In genomic region chr11:47245586-47246357, GRCh38 we compare ENCODE assay signal across 16 cellular contexts. TPM values are rescaled to one million over a fixed set of nuclear protein-coding genes. Genes with fewer than 3 reads are reported as not detected.
DNase-seq lines count a peak whose midpoint lies in the region; ATAC-seq and TF ChIP-seq lines count a peak whose summit lies in the region.
"Had no signal": no experiment of that assay in that cellular context is flagged by ENCODE, and none has a peak within 500 bp of the region (broad histone marks: within the 10 kb centered on the region; RNA-seq: fewer than 3 reads in every experiment).

No MANE protein-coding gene starts in this region.

- H3K4me1 Mint-ChIP-seq in activated T-cell treated with anti-CD3 and anti-CD28 coated beads, Interleukin-2, amount 50 U/mL, for 24 hours (ENCODE audit: low read depth), result peaks cover 34% of the 10 kb centered on the region
- H3K4me1 Mint-ChIP-seq in activated T-cell treated with anti-CD3 and anti-CD28 coated beads, Interleukin-2, amount 50 U/mL, for 72 hours (ENCODE audit: low read depth), result peaks cover 37% of the 10 kb centered on the region
- H3K4me1 Mint-ChIP-seq in stimulated activated effector memory CD8-positive, alpha-beta T cell treated with anti-CD3 and anti-CD28 coated beads, Interleukin-12 subunit alpha, Interleukin-12 subunit beta, amount 100 ng/mL, for 72 hours, result peaks cover 45% of the 10 kb centered on the region

- no peak for TF ChIP-seq CTCF in liver (IDR thresholded peaks at IDR 0.05; ENCODE audit: low read depth, low read length, missing input control)

- peak; percentile 23 to 57 for TF ChIP-seq RAD21 in liver (IDR thresholded peaks at IDR 0.05)

- H3K27me3 Mint-ChIP-seq in activated T-cell treated with anti-CD3 and anti-CD28 coated beads, Interleukin-2, amount 50 U/mL, for 24 hours, result no peaks in the 10 kb centered on the region
- H3K27me3 Mint-ChIP-seq in activated T-cell treated with anti-CD3 and anti-CD28 coated beads, Interleukin-2, amount 50 U/mL, for 72 hours (ENCODE audit: low read depth), result no peaks in the 10 kb centered on the region
- H3K27me3 Mint-ChIP-seq: IgD-negative memory B cell had no signal

- WGBS in liver, result 51% methylated on average over 13 of the region's 13 CpGs

- DNase-seq in activated T-cell treated with anti-CD3 and anti-CD28 coated beads, Interleukin-2, amount 50 U/mL, for 24 hours, result no peak
- DNase-seq in activated T-cell treated with anti-CD3 and anti-CD28 coated beads, Interleukin-2, amount 50 U/mL, for 72 hours, result no peak
- no peak for DNase-seq in SK-N-MC (ENCODE audit: low read depth, low spot score)
- DNase-seq in stimulated activated effector memory CD8-positive, alpha-beta T cell treated with anti-CD3 and anti-CD28 coated beads, Interleukin-12 subunit alpha, Interleukin-12 subunit beta, amount 100 ng/mL, for 72 hours (ENCODE audit: low spot score in 2 of 2), result no peak
- DNase-seq in pons (ENCODE audit: low spot score), result no peak
- no peak for DNase-seq in amygdala (lab: John Stamatoyannopoulos, UW)
- DNase-seq: EL, H9, NCI-H1417, NCI-H187 treated with DMSO at 0.1 percent for 48 hours, NCI-H345, NCI-H526, SHP77 had no signal

- no peaks in the 10 kb centered on the region for H3K9me3 ChIP-seq in SK-N-MC (ENCODE audit: low read depth, low read length)
- no peaks in the 10 kb centered on the region for H3K9me3 ChIP-seq in liver (ENCODE audit: control insufficient read depth in 4 of 4, low read length in 3 of 4)

- H3K27ac ChIP-seq in SK-N-MC (peak overlapping the region; percentile 83), liver (ENCODE audit: low read depth in 1 of 2, low read length in 2 of 2) (peak overlapping the region; percentile 70)

- H3K36me3 ChIP-seq in SK-N-MC (ENCODE audit: insufficient read depth, low read length), result peaks cover 32% of the 10 kb centered on the region; the same call in 1 of the 2 replicates
- H3K36me3 ChIP-seq in liver (ENCODE audit: control insufficient read depth in 4 of 4, insufficient read depth in 3 of 4, low read depth in 1 of 4, low read length in 3 of 4), result peaks cover 7 to 22% (median 18%) of the 10 kb centered on the region in 4 donors

- H3K9ac ChIP-seq in SK-N-MC (ENCODE audit: insufficient read length) (no peak overlapping the region), liver (ENCODE audit: low read depth in 1 of 2, low read length in 2 of 2) (no peak overlapping the region)

- H3K4me1 ChIP-seq in liver (ENCODE audit: control insufficient read depth in 4 of 4, insufficient read depth in 4 of 4, low read length in 3 of 4), result peaks cover 13 to 63% (median 44%) of the 10 kb centered on the region in 4 donors

- no peaks in the 10 kb centered on the region for H3K27me3 ChIP-seq in liver (ENCODE audit: control insufficient read depth in 4 of 4, insufficient read depth in 4 of 4, low read length in 3 of 4)

- no peaks in the 10 kb centered on the region for H3K9me3 Mint-ChIP-seq in activated T-cell treated with anti-CD3 and anti-CD28 coated beads, Interleukin-2, amount 50 U/mL, for 24 hours
- no peaks in the 10 kb centered on the region for H3K9me3 Mint-ChIP-seq in activated T-cell treated with anti-CD3 and anti-CD28 coated beads, Interleukin-2, amount 50 U/mL, for 72 hours
- no peaks in the 10 kb centered on the region for H3K9me3 Mint-ChIP-seq in stimulated activated effector memory CD8-positive, alpha-beta T cell treated with anti-CD3 and anti-CD28 coated beads, Interleukin-12 subunit alpha, Interleukin-12 subunit beta, amount 100 ng/mL, for 72 hours
- H3K9me3 Mint-ChIP-seq: H9, IgD-negative memory B cell had no signal

- H3K4me3 ChIP-seq in SK-N-MC (no peak overlapping the region), liver (ENCODE audit: low read depth in 1 of 3, low read length in 3 of 3) (no peak overlapping the region)

- H3K27ac Mint-ChIP-seq in activated T-cell treated with anti-CD3 and anti-CD28 coated beads, Interleukin-2, amount 50 U/mL, for 24 hours, result peak overlapping the region; percentile 62
- H3K27ac Mint-ChIP-seq in activated T-cell treated with anti-CD3 and anti-CD28 coated beads, Interleukin-2, amount 50 U/mL, for 72 hours, result no peak overlapping the region
- peak overlapping the region; percentile 17 for H3K27ac Mint-ChIP-seq in stimulated activated effector memory CD8-positive, alpha-beta T cell treated with anti-CD3 and anti-CD28 coated beads, Interleukin-12 subunit alpha, Interleukin-12 subunit beta, amount 100 ng/mL, for 72 hours
- H3K27ac Mint-ChIP-seq: H9, IgD-negative memory B cell had no signal

- H3K4me3 Mint-ChIP-seq in activated T-cell treated with anti-CD3 and anti-CD28 coated beads, Interleukin-2, amount 50 U/mL, for 24 hours, result no peak overlapping the region
- H3K4me3 Mint-ChIP-seq in activated T-cell treated with anti-CD3 and anti-CD28 coated beads, Interleukin-2, amount 50 U/mL, for 72 hours, result no peak overlapping the region
- H3K4me3 Mint-ChIP-seq in stimulated activated effector memory CD8-positive, alpha-beta T cell treated with anti-CD3 and anti-CD28 coated beads, Interleukin-12 subunit alpha, Interleukin-12 subunit beta, amount 100 ng/mL, for 72 hours, result no peak overlapping the region
- H3K4me3 Mint-ChIP-seq: H9 had no signal

- ATAC-seq in activated T-cell treated with anti-CD3 and anti-CD28 coated beads, Interleukin-2, amount 50 U/mL, for 72 hours (replicated peaks in 1 of 2), result no peak
- ATAC-seq in stimulated activated effector memory CD8-positive, alpha-beta T cell treated with anti-CD3 and anti-CD28 coated beads, Interleukin-12 subunit alpha, Interleukin-12 subunit beta, amount 100 ng/mL, for 72 hours, result no peak
- no peak for ATAC-seq in GM18868 (IDR thresholded peaks at IDR 0.05; ENCODE audit: unreplicated experiment)

- peaks cover 82% of the 10 kb centered on the region for H3K36me3 Mint-ChIP-seq in activated T-cell treated with anti-CD3 and anti-CD28 coated beads, Interleukin-2, amount 50 U/mL, for 24 hours (ENCODE audit: low read depth)
- peaks cover 8 to 18% of the 10 kb centered on the region in 2 donors for H3K36me3 Mint-ChIP-seq in activated T-cell treated with anti-CD3 and anti-CD28 coated beads, Interleukin-2, amount 50 U/mL, for 72 hours (ENCODE audit: insufficient read depth in 2 of 2)
- peaks cover 63% of the 10 kb centered on the region for H3K36me3 Mint-ChIP-seq in stimulated activated effector memory CD8-positive, alpha-beta T cell treated with anti-CD3 and anti-CD28 coated beads, Interleukin-12 subunit alpha, Interleukin-12 subunit beta, amount 100 ng/mL, for 72 hours

TF ChIP-seq in liver, 16 proteins besides CTCF, POLR2A, EP300 and RAD21 (continues in another document):
- TF ChIP-seq EGR1 (IDR thresholded peaks at IDR 0.05; ENCODE audit: low read depth in 2 of 2), result no peak
- TF ChIP-seq MAX (IDR thresholded peaks at IDR 0.05), result no peak
- TF ChIP-seq ATF3 (IDR thresholded peaks at IDR 0.05), result no peak
- peak; percentile 68 for TF ChIP-seq YY1 (IDR thresholded peaks at IDR 0.05)
- TF ChIP-seq NR2F2 (IDR thresholded peaks at IDR 0.05), result no peak
- TF ChIP-seq JUND (IDR thresholded peaks at IDR 0.05), result peak in 1 of 2 donors; percentile 29
- peak; percentile 58 for TF ChIP-seq FOXA2 (IDR thresholded peaks at IDR 0.05)
- TF ChIP-seq FOXA1 (IDR thresholded peaks at IDR 0.05), result peak; percentile 24
- TF ChIP-seq RXRA (IDR thresholded peaks at IDR 0.05), result peak; percentile 87 to 91
- TF ChIP-seq ZBTB33 (IDR thresholded peaks at IDR 0.05), result no peak
- peak; percentile 96 for TF ChIP-seq SP1 (IDR thresholded peaks at IDR 0.05)
- TF ChIP-seq GABPA (IDR thresholded peaks at IDR 0.05 in 1 of 2, conservative IDR thresholded peaks at IDR 0.05 in 1 of 2), result peak in 1 of 2 donors; percentile 66
- peak; percentile 98 to 99 for TF ChIP-seq HNF4A (conservative IDR thresholded peaks at IDR 0.05)
- no peak for TF ChIP-seq TAF1 (conservative IDR thresholded peaks at IDR 0.05)

RNA-seq across cellular contexts. Expression of gene ACP2, which starts 2.8 kb away (rescaled TPM):
- 10 to 100 TPM in 1 of 2 donors, 1 to 10 TPM in 1; 8.8 to 12.8 TPM for total RNA-seq in activated T-cell treated with anti-CD3 and anti-CD28 coated beads, Interleukin-2, amount 50 U/mL, for 72 hours
- 10 to 100 TPM; 81.7 to 94.4 TPM for total RNA-seq in liver
- 10 to 100 TPM; 40.3 to 76.9 TPM for polyA plus RNA-seq in liver

RNA-seq across cellular contexts. Expression of gene NR1H3, which starts 12.0 kb away (rescaled TPM):
- total RNA-seq in activated T-cell treated with anti-CD3 and anti-CD28 coated beads, Interleukin-2, amount 50 U/mL, for 72 hours, result 10 to 100 TPM in 1 of 2 donors, 1 to 10 TPM in 1; 8.1 to 16.1 TPM
- 10 to 100 TPM; 52.8 to 55.2 TPM for total RNA-seq in liver
- polyA plus RNA-seq in liver, result 10 to 100 TPM; 56.0 to 57.3 TPM

RNA-seq across cellular contexts. Expression of gene MADD, which starts 24.2 kb away (rescaled TPM):
- 10 to 100 TPM; 68.6 to 73.5 TPM for total RNA-seq in activated T-cell treated with anti-CD3 and anti-CD28 coated beads, Interleukin-2, amount 50 U/mL, for 72 hours
- total RNA-seq in liver, result 10 to 100 TPM in 1 of 2 donors, 1 to 10 TPM in 1; 9.9 to 20.5 TPM
- polyA plus RNA-seq in liver, result 10 to 100 TPM in 1 of 2 donors, 1 to 10 TPM in 1; 9.9 to 12.2 TPM

RNA-seq across cellular contexts. Expression of gene DDB2, which starts 31.0 kb away (rescaled TPM):
- total RNA-seq in activated T-cell treated with anti-CD3 and anti-CD28 coated beads, Interleukin-2, amount 50 U/mL, for 72 hours, result 100 to 1,000 TPM; 306 to 397 TPM
- total RNA-seq in liver, result 1 to 10 TPM; 6.6 to 7.6 TPM
- 10 to 100 TPM in 1 of 2 donors, 1 to 10 TPM in 1; 10.0 to 11.9 TPM for polyA plus RNA-seq in liver

RNA-seq across cellular contexts. Expression of gene PACSIN3, which starts 59.5 kb away (rescaled TPM):
- 10 to 100 TPM in 1 of 2 donors, 1 to 10 TPM in 1; 4.6 to 10.2 TPM for total RNA-seq in activated T-cell treated with anti-CD3 and anti-CD28 coated beads, Interleukin-2, amount 50 U/mL, for 72 hours
- 10 to 100 TPM; 12.1 to 20.6 TPM for total RNA-seq in liver
- polyA plus RNA-seq in liver, result 10 to 100 TPM; 18.7 to 23.3 TPM
- polyA plus RNA-seq: IgD-negative memory B cell had no signal

Comparison
In these comparisons a context has a peak if more than half of its experiments do, and no peak if none do; other contexts are left out.
1. RNA of gene ACP2, which starts 2.8 kb away (total RNA-seq): 81.7 to 94.4 TPM in liver; 8.8 to 12.8 TPM in activated T-cell treated with anti-CD3 and anti-CD28 coated beads, Interleukin-2, amount 50 U/mL, for 72 hours; every median in the first group is over 4 times any median in the second.